Comparison of ENCODE assay signal across 13 cellular contexts in the genomic region with DNA sequence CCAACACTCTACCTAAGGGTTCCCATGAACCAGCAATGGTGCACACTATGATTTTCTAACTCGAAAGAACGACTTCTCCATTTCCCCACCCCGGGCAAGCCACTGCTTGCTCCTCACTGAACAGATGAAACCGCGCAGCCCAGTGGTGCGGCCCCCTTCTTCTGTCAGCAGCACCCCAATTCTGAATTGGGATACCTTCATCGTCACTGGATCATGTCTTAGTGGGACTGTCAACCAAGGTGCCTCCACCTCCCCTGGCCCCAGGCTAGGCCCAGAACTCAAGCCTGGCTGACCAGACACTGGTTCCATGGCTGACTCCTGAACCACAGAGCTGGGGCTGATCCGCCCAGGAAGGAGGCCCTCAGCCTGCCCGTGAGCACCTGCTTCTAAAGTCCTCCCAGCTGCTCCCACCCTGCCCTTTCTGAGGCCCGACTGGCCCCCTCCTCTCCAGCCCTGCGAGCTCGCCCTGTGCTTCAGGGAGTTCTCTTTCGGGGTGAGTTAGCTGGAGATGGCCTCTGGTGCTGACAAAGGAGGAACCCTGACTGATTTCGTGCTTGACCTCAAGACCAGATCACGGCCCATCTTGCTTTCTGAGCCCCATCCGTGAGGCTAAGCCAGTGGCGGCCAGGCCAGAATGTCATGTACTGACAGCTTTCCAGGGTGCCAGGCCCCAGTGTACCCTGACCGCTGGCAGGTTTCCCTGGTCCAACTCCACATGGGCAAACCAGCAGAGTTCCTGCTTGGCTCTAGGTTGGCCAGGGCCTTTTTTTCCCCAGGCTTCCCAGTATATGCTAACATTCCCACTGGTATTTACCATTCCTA. TPM values are rescaled to one million over a fixed set of nuclear protein-coding genes. Genes with fewer than 3 reads are reported as not detected.
A peak's percentile ranks its signal among the peaks of the same experiment; 100 is the strongest.
DNase-seq lines count a peak whose midpoint lies in the region; ATAC-seq and TF ChIP-seq lines count a peak whose summit lies in the region.
"Had no signal": no experiment of that assay in that cellular context is flagged by ENCODE, and none has a peak within 500 bp of the region (broad histone marks: within the 10 kb centered on the region; RNA-seq: fewer than 3 reads in every experiment).

No MANE protein-coding gene starts in this region.

- H3K27ac Mint-ChIP-seq in CD8-positive, alpha-beta T cell: peak overlapping the region; percentile 87
- peak overlapping the region; percentile 100 for H3K27ac Mint-ChIP-seq in T-helper 17 cell

- intact Hi-C loops in CD8-positive, alpha-beta T cell (cut with DNase I, micrococcal nuclease): no loop called here
- intact Hi-C loops in left cardiac atrium (cut with DNase I): no loop called here
- intact Hi-C loops in prostate gland (cut with DNase I): no loop called here

- peaks cover 40% of the 10 kb centered on the region for H3K36me3 Mint-ChIP-seq in CD8-positive, alpha-beta T cell
- H3K36me3 Mint-ChIP-seq in T-helper 17 cell (ENCODE audit: low read depth): peaks cover 8% of the 10 kb centered on the region

- peaks cover 97% of the 10 kb centered on the region for H3K4me1 Mint-ChIP-seq in CD8-positive, alpha-beta T cell (ENCODE audit: low read depth)
- peaks cover 85% of the 10 kb centered on the region for H3K4me1 Mint-ChIP-seq in T-helper 17 cell

- no peak overlapping the region for H3K4me3 ChIP-seq in CD8-positive, alpha-beta T cell (ENCODE audit: low read depth, low read length)
- no peak overlapping the region for H3K4me3 ChIP-seq in prostate gland

- ATAC-seq in CD8-positive, alpha-beta T cell: no peak
- ATAC-seq in T-helper 17 cell (no peak), left cardiac atrium (no peak), HG03571 (IDR thresholded peaks at IDR 0.05; ENCODE audit: unreplicated experiment) (no peak), HG03354 (IDR thresholded peaks at IDR 0.05; ENCODE audit: poor library complexity, severe bottlenecking, unreplicated experiment) (no peak)

- no peaks in the 10 kb centered on the region for H3K27me3 Mint-ChIP-seq in CD8-positive, alpha-beta T cell (ENCODE audit: low read depth)
- H3K27me3 Mint-ChIP-seq in T-helper 17 cell: no peaks in the 10 kb centered on the region

- DNase-seq in CD8-positive, alpha-beta T cell: no peak
- DNase-seq in T-helper 17 cell (no peak), left cardiac atrium (peak; percentile 41), prostate gland (ENCODE audit: low spot score) (no peak), DMS53 (lab: John Stamatoyannopoulos, UW) (no peak), GM03348 (ENCODE audit: low spot score) (no peak)
- DNase-seq: activated gamma-delta T cell treated with Interleukin-2 at 50 U/mL for 16 hours; DMS153; NCI-H82; stimulated activated CD8-positive, alpha-beta memory T cell treated with anti-CD3 and anti-CD28 coated beads, Interleukin-4, amount 100 ng/mL, for 48 hours; T1000 had no signal

- WGBS in prostate gland: 76% methylated on average over 16 of the region's 18 CpGs

- H3K9me3 ChIP-seq in CD8-positive, alpha-beta T cell (ENCODE audit: low read length): no peaks in the 10 kb centered on the region
- H3K9me3 ChIP-seq in T-helper 17 cell (ENCODE audit: control insufficient read depth, low read length, poor library complexity, severe bottlenecking) (no peaks in the 10 kb centered on the region), prostate gland (no peaks in the 10 kb centered on the region)

- POLR2A ChIA-PET in CD8-positive, alpha-beta T cell (lab: Charles Lee): no interaction called here

- H3K27ac ChIP-seq in CD8-positive, alpha-beta T cell (ENCODE audit: low read depth, low read length): no peak overlapping the region
- H3K27ac ChIP-seq in prostate gland: peak overlapping the region; percentile 10 to 69

- H3K4me3 Mint-ChIP-seq in CD8-positive, alpha-beta T cell: no peak overlapping the region
- peak overlapping the region; percentile 63 for H3K4me3 Mint-ChIP-seq in T-helper 17 cell

- H3K27me3 ChIP-seq in CD8-positive, alpha-beta T cell (ENCODE audit: insufficient read depth, low read length): no peaks in the 10 kb centered on the region
- H3K27me3 ChIP-seq in prostate gland (replicated peaks; ENCODE audit: insufficient read depth): no peaks in the 10 kb centered on the region

- no peak for TF ChIP-seq CTCF in CD8-positive, alpha-beta T cell (IDR thresholded peaks at IDR 0.05)
- TF ChIP-seq CTCF in prostate gland (IDR thresholded peaks at IDR 0.05): no peak

- CTCF ChIA-PET in CD8-positive, alpha-beta T cell (lab: Charles Lee): interaction anchor here (1.3 to 8.3 kb wide), 5 partner anchors 10 to 52 kb away, joined by 4 to 115 read pairs (median 7); no protein-coding TSS in a partner anchor

- TF ChIP-seq POLR2A in prostate gland (IDR thresholded peaks at IDR 0.05): no peak

- no peaks in the 10 kb centered on the region for H3K36me3 ChIP-seq in CD8-positive, alpha-beta T cell (ENCODE audit: insufficient read depth, low read length)
- H3K36me3 ChIP-seq in prostate gland: no peaks in the 10 kb centered on the region

- peaks cover 92% of the 10 kb centered on the region for H3K4me1 ChIP-seq in CD8-positive, alpha-beta T cell (ENCODE audit: insufficient read depth, low read length)
- peaks cover 8% of the 10 kb centered on the region for H3K4me1 ChIP-seq in prostate gland (replicated peaks)

- H3K9me3 Mint-ChIP-seq in CD8-positive, alpha-beta T cell: no peaks in the 10 kb centered on the region

RNA-seq across cellular contexts. Expression of a gene that starts 44.5 kb away (rescaled TPM):
- 10 to 100 TPM; 51.9 to 57.1 TPM for total RNA-seq in CD8-positive, alpha-beta T cell
- total RNA-seq in T-helper 17 cell (10 to 100 TPM; 68.5 to 69.2 TPM), left cardiac atrium (10 to 100 TPM; 23.3 to 31.4 TPM), prostate gland (100 to 1,000 TPM in 1 of 2 donors, 10 to 100 TPM in 1; 28.9 to 101 TPM)
